Comparison of ENCODE assay signal across 1 cellular context in genomic region chr1:28235746-28236655, GRCh38.
TF ChIP-seq lines count a peak whose summit lies in the region.

Gene ATP5IF1, plus strand, starts transcription at chr1:28236124. Its CDS starts 60 bp downstream, at chr1:28236184.

TF ChIP-seq in HepG2, 621 proteins besides CTCF, POLR2A, EP300 and RAD21 (continued from another document and continues in another):
- TF ChIP-seq ZBTB7B (CRISPR knock-in tag; IDR thresholded peaks at IDR 0.05) (no peak), RNF2 (conservative IDR thresholded peaks at IDR 0.05; ENCODE audit: low read depth) (no peak), ZNF878 (CRISPR knock-in tag; IDR thresholded peaks at IDR 0.05) (no peak), ATF4 (CRISPR knock-in tag; IDR thresholded peaks at IDR 0.05) (peak in 1 of 2 experiments; percentile 17; a peak in 1 of 4 replicates), ZNF691 (CRISPR knock-in tag; IDR thresholded peaks at IDR 0.05; ENCODE audit: borderline replicate concordance, low read depth) (peak; percentile 61; the same call in 1 of the 2 replicates), CERS6 (CRISPR knock-in tag; IDR thresholded peaks at IDR 0.05) (no peak), ZFP36L2 (CRISPR knock-in tag; IDR thresholded peaks at IDR 0.05) (no peak), NCOA1 (CRISPR knock-in tag; IDR thresholded peaks at IDR 0.05) (0 out of 2 replicates have a peak, but pooled peaks have one; percentile 48), HCFC1 (IDR thresholded peaks at IDR 0.05; ENCODE audit: low read depth, low read length) (no peak), SIX1 (CRISPR knock-in tag; IDR thresholded peaks at IDR 0.05; ENCODE audit: borderline replicate concordance) (no peak), ZNF546 (CRISPR knock-in tag; conservative IDR thresholded peaks at IDR 0.05) (peak; percentile 41; the same call in 1 of the 2 replicates), ZC3H4 (CRISPR knock-in tag; IDR thresholded peaks at IDR 0.05; ENCODE audit: borderline replicate concordance) (no peak), KAT8 (CRISPR knock-in tag; IDR thresholded peaks at IDR 0.05) (peak; percentile 77), HNRNPLL (IDR thresholded peaks at IDR 0.05; ENCODE audit: low read depth, low read length, poor library complexity, severe bottlenecking) (peak; percentile 88), CBX1 (IDR thresholded peaks at IDR 0.05; ENCODE audit: low read depth) (no peak), MATR3 (CRISPR knock-in tag; IDR thresholded peaks at IDR 0.05) (no peak), HNF4G (IDR thresholded peaks at IDR 0.05; ENCODE audit: borderline replicate concordance, low read depth, low read length) (peak; percentile 28; the same call in 1 of the 2 replicates), HNF4G (CRISPR knock-in tag; IDR thresholded peaks at IDR 0.05; ENCODE audit: borderline replicate concordance, low read depth) (peak; percentile 65; the same call in 1 of the 2 replicates), NFYC (CRISPR knock-in tag; IDR thresholded peaks at IDR 0.05) (peak; percentile 97), MIER3 (CRISPR knock-in tag; IDR thresholded peaks at IDR 0.05; ENCODE audit: borderline replicate concordance) (no peak), MYNN (CRISPR knock-in tag; IDR thresholded peaks at IDR 0.05; ENCODE audit: low read depth) (no peak), ZC3H13 (CRISPR knock-in tag; IDR thresholded peaks at IDR 0.05) (peak; percentile 29), ZNF263 (CRISPR knock-in tag; IDR thresholded peaks at IDR 0.05) (peak; percentile 58; the same call in 1 of the 2 replicates), TBP (CRISPR knock-in tag; IDR thresholded peaks at IDR 0.05) (no peak), PRDM4 (CRISPR knock-in tag; IDR thresholded peaks at IDR 0.05; ENCODE audit: borderline replicate concordance) (0 out of 2 replicates have a peak, but pooled peaks have one; percentile 23), ZNF607 (CRISPR knock-in tag; IDR thresholded peaks at IDR 0.05; ENCODE audit: borderline replicate concordance) (peak; percentile 90), ATM (IDR thresholded peaks at IDR 0.05; ENCODE audit: borderline replicate concordance) (no peak), PPARG (CRISPR knock-in tag; conservative IDR thresholded peaks at IDR 0.05) (0 out of 2 replicates have a peak, but pooled peaks have one; percentile 57), ZNF331 (CRISPR knock-in tag; IDR thresholded peaks at IDR 0.05) (peak; percentile 66; the same call in 1 of the 2 replicates), TBX3 (IDR thresholded peaks at IDR 0.05; ENCODE audit: borderline replicate concordance) (no peak), ZNF460 (CRISPR knock-in tag; IDR thresholded peaks at IDR 0.05; ENCODE audit: borderline replicate concordance) (no peak), U2AF2 (IDR thresholded peaks at IDR 0.05; ENCODE audit: low read depth, low read length) (no peak), ZNF891 (CRISPR knock-in tag; IDR thresholded peaks at IDR 0.05) (peak; percentile 71), ZNF224 (CRISPR knock-in tag; IDR thresholded peaks at IDR 0.05) (0 out of 2 replicates have a peak, but pooled peaks have one; percentile 71), KDM3A (CRISPR knock-in tag; IDR thresholded peaks at IDR 0.05; ENCODE audit: low read depth) (0 out of 2 replicates have a peak, but pooled peaks have one; percentile 69), PITX1 (CRISPR knock-in tag; IDR thresholded peaks at IDR 0.05) (peak; percentile 77), NAIF1 (CRISPR knock-in tag; IDR thresholded peaks at IDR 0.05; ENCODE audit: borderline replicate concordance) (peak; percentile 68; the same call in 1 of the 2 replicates), ZNF552 (CRISPR knock-in tag; IDR thresholded peaks at IDR 0.05; ENCODE audit: borderline replicate concordance) (peak; percentile 69; the same call in 1 of the 2 replicates)
- TF ChIP-seq, protein P1, sequence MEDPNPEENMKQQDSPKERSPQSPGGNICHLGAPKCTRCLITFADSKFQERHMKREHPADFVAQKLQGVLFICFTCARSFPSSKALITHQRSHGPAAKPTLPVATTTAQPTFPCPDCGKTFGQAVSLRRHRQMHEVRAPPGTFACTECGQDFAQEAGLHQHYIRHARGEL (CRISPR knock-in tag; IDR thresholded peaks at IDR 0.05) = no peak
- TF ChIP-seq, protein P2, sequence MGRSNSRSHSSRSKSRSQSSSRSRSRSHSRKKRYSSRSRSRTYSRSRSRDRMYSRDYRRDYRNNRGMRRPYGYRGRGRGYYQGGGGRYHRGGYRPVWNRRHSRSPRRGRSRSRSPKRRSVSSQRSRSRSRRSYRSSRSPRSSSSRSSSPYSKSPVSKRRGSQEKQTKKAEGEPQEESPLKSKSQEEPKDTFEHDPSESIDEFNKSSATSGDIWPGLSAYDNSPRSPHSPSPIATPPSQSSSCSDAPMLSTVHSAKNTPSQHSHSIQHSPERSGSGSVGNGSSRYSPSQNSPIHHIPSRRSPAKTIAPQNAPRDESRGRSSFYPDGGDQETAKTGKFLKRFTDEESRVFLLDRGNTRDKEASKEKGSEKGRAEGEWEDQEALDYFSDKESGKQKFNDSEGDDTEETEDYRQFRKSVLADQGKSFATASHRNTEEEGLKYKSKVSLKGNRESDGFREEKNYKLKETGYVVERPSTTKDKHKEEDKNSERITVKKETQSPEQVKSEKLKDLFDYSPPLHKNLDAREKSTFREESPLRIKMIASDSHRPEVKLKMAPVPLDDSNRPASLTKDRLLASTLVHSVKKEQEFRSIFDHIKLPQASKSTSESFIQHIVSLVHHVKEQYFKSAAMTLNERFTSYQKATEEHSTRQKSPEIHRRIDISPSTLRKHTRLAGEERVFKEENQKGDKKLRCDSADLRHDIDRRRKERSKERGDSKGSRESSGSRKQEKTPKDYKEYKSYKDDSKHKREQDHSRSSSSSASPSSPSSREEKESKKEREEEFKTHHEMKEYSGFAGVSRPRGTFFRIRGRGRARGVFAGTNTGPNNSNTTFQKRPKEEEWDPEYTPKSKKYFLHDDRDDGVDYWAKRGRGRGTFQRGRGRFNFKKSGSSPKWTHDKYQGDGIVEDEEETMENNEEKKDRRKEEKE (IDR thresholded peaks at IDR 0.05) = no peak
- TF ChIP-seq, protein P3, sequence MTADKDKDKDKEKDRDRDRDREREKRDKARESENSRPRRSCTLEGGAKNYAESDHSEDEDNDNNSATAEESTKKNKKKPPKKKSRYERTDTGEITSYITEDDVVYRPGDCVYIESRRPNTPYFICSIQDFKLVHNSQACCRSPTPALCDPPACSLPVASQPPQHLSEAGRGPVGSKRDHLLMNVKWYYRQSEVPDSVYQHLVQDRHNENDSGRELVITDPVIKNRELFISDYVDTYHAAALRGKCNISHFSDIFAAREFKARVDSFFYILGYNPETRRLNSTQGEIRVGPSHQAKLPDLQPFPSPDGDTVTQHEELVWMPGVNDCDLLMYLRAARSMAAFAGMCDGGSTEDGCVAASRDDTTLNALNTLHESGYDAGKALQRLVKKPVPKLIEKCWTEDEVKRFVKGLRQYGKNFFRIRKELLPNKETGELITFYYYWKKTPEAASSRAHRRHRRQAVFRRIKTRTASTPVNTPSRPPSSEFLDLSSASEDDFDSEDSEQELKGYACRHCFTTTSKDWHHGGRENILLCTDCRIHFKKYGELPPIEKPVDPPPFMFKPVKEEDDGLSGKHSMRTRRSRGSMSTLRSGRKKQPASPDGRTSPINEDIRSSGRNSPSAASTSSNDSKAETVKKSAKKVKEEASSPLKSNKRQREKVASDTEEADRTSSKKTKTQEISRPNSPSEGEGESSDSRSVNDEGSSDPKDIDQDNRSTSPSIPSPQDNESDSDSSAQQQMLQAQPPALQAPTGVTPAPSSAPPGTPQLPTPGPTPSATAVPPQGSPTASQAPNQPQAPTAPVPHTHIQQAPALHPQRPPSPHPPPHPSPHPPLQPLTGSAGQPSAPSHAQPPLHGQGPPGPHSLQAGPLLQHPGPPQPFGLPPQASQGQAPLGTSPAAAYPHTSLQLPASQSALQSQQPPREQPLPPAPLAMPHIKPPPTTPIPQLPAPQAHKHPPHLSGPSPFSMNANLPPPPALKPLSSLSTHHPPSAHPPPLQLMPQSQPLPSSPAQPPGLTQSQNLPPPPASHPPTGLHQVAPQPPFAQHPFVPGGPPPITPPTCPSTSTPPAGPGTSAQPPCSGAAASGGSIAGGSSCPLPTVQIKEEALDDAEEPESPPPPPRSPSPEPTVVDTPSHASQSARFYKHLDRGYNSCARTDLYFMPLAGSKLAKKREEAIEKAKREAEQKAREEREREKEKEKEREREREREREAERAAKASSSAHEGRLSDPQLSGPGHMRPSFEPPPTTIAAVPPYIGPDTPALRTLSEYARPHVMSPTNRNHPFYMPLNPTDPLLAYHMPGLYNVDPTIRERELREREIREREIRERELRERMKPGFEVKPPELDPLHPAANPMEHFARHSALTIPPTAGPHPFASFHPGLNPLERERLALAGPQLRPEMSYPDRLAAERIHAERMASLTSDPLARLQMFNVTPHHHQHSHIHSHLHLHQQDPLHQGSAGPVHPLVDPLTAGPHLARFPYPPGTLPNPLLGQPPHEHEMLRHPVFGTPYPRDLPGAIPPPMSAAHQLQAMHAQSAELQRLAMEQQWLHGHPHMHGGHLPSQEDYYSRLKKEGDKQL (CRISPR knock-in tag; IDR thresholded peaks at IDR 0.05; ENCODE audit: low read depth) = no peak
- TF ChIP-seq, protein P4, sequence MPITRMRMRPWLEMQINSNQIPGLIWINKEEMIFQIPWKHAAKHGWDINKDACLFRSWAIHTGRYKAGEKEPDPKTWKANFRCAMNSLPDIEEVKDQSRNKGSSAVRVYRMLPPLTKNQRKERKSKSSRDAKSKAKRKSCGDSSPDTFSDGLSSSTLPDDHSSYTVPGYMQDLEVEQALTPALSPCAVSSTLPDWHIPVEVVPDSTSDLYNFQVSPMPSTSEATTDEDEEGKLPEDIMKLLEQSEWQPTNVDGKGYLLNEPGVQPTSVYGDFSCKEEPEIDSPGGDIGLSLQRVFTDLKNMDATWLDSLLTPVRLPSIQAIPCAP (CRISPR knock-in tag; IDR thresholded peaks at IDR 0.05; ENCODE audit: low read depth) = no peak
- TF ChIP-seq, protein P5, sequence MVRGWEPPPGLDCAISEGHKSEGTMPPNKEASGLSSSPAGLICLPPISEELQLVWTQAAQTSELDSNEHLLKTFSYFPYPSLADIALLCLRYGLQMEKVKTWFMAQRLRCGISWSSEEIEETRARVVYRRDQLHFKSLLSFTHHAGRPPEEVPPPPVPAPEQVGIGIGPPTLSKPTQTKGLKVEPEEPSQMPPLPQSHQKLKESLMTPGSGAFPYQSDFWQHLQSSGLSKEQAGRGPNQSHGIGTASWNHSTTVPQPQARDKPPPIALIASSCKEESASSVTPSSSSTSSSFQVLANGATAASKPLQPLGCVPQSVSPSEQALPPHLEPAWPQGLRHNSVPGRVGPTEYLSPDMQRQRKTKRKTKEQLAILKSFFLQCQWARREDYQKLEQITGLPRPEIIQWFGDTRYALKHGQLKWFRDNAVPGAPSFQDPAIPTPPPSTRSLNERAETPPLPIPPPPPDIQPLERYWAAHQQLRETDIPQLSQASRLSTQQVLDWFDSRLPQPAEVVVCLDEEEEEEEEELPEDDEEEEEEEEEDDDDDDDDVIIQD (CRISPR knock-in tag; IDR thresholded peaks at IDR 0.05; ENCODE audit: low read depth) = no peak; the same call in 1 of the 2 replicates
- TF ChIP-seq, protein P6, sequence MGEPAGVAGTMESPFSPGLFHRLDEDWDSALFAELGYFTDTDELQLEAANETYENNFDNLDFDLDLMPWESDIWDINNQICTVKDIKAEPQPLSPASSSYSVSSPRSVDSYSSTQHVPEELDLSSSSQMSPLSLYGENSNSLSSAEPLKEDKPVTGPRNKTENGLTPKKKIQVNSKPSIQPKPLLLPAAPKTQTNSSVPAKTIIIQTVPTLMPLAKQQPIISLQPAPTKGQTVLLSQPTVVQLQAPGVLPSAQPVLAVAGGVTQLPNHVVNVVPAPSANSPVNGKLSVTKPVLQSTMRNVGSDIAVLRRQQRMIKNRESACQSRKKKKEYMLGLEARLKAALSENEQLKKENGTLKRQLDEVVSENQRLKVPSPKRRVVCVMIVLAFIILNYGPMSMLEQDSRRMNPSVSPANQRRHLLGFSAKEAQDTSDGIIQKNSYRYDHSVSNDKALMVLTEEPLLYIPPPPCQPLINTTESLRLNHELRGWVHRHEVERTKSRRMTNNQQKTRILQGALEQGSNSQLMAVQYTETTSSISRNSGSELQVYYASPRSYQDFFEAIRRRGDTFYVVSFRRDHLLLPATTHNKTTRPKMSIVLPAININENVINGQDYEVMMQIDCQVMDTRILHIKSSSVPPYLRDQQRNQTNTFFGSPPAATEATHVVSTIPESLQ (CRISPR knock-in tag; conservative IDR thresholded peaks at IDR 0.05) = no peak
